ENCODE assay signal across 28 cellular contexts in genomic region chr6:5640614-5641013, GRCh38.
"Had no signal": no experiment of that assay in that cellular context is flagged by ENCODE, and none has a peak within 500 bp of the region (broad histone marks: within the 10 kb centered on the region; RNA-seq: fewer than 3 reads in every experiment).

No MANE protein-coding gene starts in this region.

- H3K27ac Mint-ChIP-seq: dendritic cell treated with granulocyte-macrophage colony-stimulating factor and Interleukin-4, amounts not matched to agents 40 ng/mL and 50 ng/mL, for 4 days; effector memory CD8-positive, alpha-beta T cell had no signal

- H3K4me3 Mint-ChIP-seq: dendritic cell treated with granulocyte-macrophage colony-stimulating factor and Interleukin-4, amounts not matched to agents 40 ng/mL and 50 ng/mL, for 4 days; effector memory CD8-positive, alpha-beta T cell had no signal

- H3K27me3 ChIP-seq: colonic mucosa, dorsolateral prefrontal cortex, esophagus muscularis mucosa, esophagus squamous epithelium, foreskin keratinocyte, gastrocnemius medialis, gastroesophageal sphincter, heart left ventricle, heart right ventricle had no signal

- H3K4me1 ChIP-seq: colonic mucosa, esophagus muscularis mucosa, foreskin keratinocyte, gastroesophageal sphincter had no signal

- DNase-seq: colonic mucosa; cortex of kidney; dermis blood vessel endothelial cell; dorsolateral prefrontal cortex; effector CD4-positive, alpha-beta T cell; effector CD8-positive, alpha-beta T cell; effector memory CD4-positive, alpha-beta T cell; effector memory CD8-positive, alpha-beta T cell; erythroblast; esophagus squamous epithelium; foreskin fibroblast; foreskin keratinocyte; foreskin melanocyte; gastrocnemius medialis; glutamatergic neuron; head of caudate nucleus; heart left ventricle; heart right ventricle had no signal

- H3K27me3 Mint-ChIP-seq: dendritic cell treated with granulocyte-macrophage colony-stimulating factor and Interleukin-4, amounts not matched to agents 40 ng/mL and 50 ng/mL, for 4 days; effector memory CD8-positive, alpha-beta T cell had no signal

- FAIRE-seq: colon, endometrium, endothelial cell of umbilical vein, frontal cortex had no signal

- H3K4me3 ChIP-seq: colonic mucosa, coronary artery, dorsolateral prefrontal cortex, esophagus muscularis mucosa, esophagus squamous epithelium, gastrocnemius medialis, gastroesophageal sphincter, heart left ventricle, heart right ventricle had no signal

- ATAC-seq: effector memory CD8-positive, alpha-beta T cell; esophagus mucosa; foreskin keratinocyte; gastrocnemius medialis; gastroesophageal sphincter; heart left ventricle; heart right ventricle had no signal

- H3K9me3 ChIP-seq: colonic mucosa had no signal

- H3K27ac ChIP-seq: colonic mucosa, coronary artery, dorsolateral prefrontal cortex, epithelial cell of prostate, esophagus muscularis mucosa, esophagus squamous epithelium, foreskin keratinocyte, gastrocnemius medialis, gastroesophageal sphincter, heart left ventricle, heart right ventricle had no signal

- H3K36me3 ChIP-seq: colonic mucosa, esophagus muscularis mucosa, gastrocnemius medialis, heart left ventricle, heart right ventricle had no signal
